2 cellular contexts compared by ENCODE assay signal in genomic region chr14:50388256-50388931, GRCh38.
TF ChIP-seq lines count a peak whose summit lies in the region.

No MANE protein-coding gene starts in this region.

TF ChIP-seq in liver, 16 proteins besides CTCF, POLR2A, EP300 and RAD21 (continued from another document):
- no peak for TF ChIP-seq FOXA2 (IDR thresholded peaks at IDR 0.05)
- TF ChIP-seq NR2F2 (IDR thresholded peaks at IDR 0.05): peak; percentile 85
- TF ChIP-seq HNF4A (conservative IDR thresholded peaks at IDR 0.05): no peak
- TF ChIP-seq JUND (IDR thresholded peaks at IDR 0.05): no peak
- no peak for TF ChIP-seq RXRA (IDR thresholded peaks at IDR 0.05)
- TF ChIP-seq REST (IDR thresholded peaks at IDR 0.05): no peak
- TF ChIP-seq TAF1 (conservative IDR thresholded peaks at IDR 0.05): no peak
- TF ChIP-seq EGR1 (IDR thresholded peaks at IDR 0.05; ENCODE audit: low read depth in 2 of 2): no peak
- TF ChIP-seq ZBTB33 (IDR thresholded peaks at IDR 0.05): no peak
- no peak for TF ChIP-seq ATF3 (IDR thresholded peaks at IDR 0.05)
TF ChIP-seq in liver: peak in this region for 2.

TF ChIP-seq in HepG2, 621 proteins besides CTCF, POLR2A, EP300 and RAD21:
- no peak for TF ChIP-seq CREBL2 (CRISPR knock-in tag; IDR thresholded peaks at IDR 0.05; ENCODE audit: borderline replicate concordance)
- no peak for TF ChIP-seq ZC3H13 (CRISPR knock-in tag; IDR thresholded peaks at IDR 0.05)
